11 cellular contexts compared by ENCODE assay signal in the genomic region with DNA sequence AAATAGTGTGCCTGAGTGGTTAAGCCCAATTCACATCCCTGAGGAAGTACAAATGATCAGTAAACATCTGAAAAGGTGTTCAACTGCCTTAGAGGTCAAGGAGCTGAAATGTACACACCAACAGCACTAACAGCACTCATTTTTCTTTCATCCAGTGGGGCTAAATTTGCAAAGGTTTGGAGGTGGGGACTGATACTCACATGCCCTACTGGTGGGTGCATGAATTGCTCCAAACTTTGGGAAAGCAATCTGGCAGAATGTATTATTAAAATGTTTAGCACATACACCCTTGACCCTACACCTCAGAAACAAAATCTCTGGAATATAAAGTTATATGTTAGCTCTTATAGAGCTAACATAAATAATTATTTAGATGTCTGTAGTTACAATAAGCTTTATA. TPM values are rescaled to one million over a fixed set of nuclear protein-coding genes. Genes with fewer than 3 reads are reported as not detected.
DNase-seq lines count a peak whose midpoint lies in the region; TF ChIP-seq lines count a peak whose summit lies in the region.
"Had no signal": no experiment of that assay in that cellular context is flagged by ENCODE, and none has a peak within 500 bp of the region (broad histone marks: within the 10 kb centered on the region; RNA-seq: fewer than 3 reads in every experiment).

No MANE protein-coding gene starts in this region.

- H3K9me3 ChIP-seq in Peyer's patch = no peaks in the 10 kb centered on the region
- H3K9me3 ChIP-seq: upper lobe of right lung had no signal

- H3K27me3 ChIP-seq in Peyer's patch = no peaks in the 10 kb centered on the region
- H3K27me3 ChIP-seq: upper lobe of right lung had no signal

- H3K4me3 ChIP-seq in foreskin fibroblast (ENCODE audit: low read depth in 1 of 2, low read length in 2 of 2) (no peak overlapping the region), Peyer's patch (no peak overlapping the region)
- H3K4me3 ChIP-seq: upper lobe of right lung had no signal

- no peaks in the 10 kb centered on the region for H3K36me3 ChIP-seq in Peyer's patch
- H3K36me3 ChIP-seq: upper lobe of right lung had no signal

- H3K4me1 ChIP-seq in Peyer's patch = no peaks in the 10 kb centered on the region
- H3K4me1 ChIP-seq: upper lobe of right lung had no signal

- TF ChIP-seq CTCF in AG09319 (IDR thresholded peaks at IDR 0.05; ENCODE audit: low read depth, low read length) (peak; percentile 24), GM12873 (IDR thresholded peaks at IDR 0.05; ENCODE audit: insufficient read depth, low read depth, low read length, missing control alignments) (peak; percentile 50), foreskin fibroblast (IDR thresholded peaks at IDR 0.05; ENCODE audit: low read depth, low read length) (peak; percentile 8), Peyer's patch (IDR thresholded peaks at IDR 0.05) (no peak)

- DNase-seq in AG09319 (ENCODE audit: extremely low read depth, low read depth) (no peak), RPMI7951 (ENCODE audit: low read depth) (peak; percentile 10), foreskin fibroblast (peak in 1 of 2 donors; percentile 17), anterior cingulate cortex (lab: John Stamatoyannopoulos, UW) (no peak), Peyer's patch (no peak), NCI-H526 treated with DMSO at 0.1 percent for 48 hours (lab: John Stamatoyannopoulos, UW) (no peak)
- no peak for DNase-seq in activated CD8-positive, alpha-beta memory T cell treated with anti-CD3 and anti-CD28 coated beads, Interleukin-2, amount 50 U/mL, for 4 hours
- DNase-seq: activated CD4-positive, alpha-beta T cell treated with anti-CD3 and anti-CD28 coated beads, Interleukin-2, amount 50 U/mL, for 1 hour; GF-D8; upper lobe of right lung had no signal

- TF ChIP-seq POLR2A in Peyer's patch (IDR thresholded peaks at IDR 0.05) = no peak

- H3K27ac ChIP-seq in Peyer's patch = no peak overlapping the region
- H3K27ac ChIP-seq: upper lobe of right lung had no signal

RNA-seq across cellular contexts. Expression of a gene that starts 19.0 kb away (rescaled TPM):
- total RNA-seq in RPMI7951 (2014; rRNA removed; shearing (Covaris generic)) = 0.24 TPM in 1 of 2 replicates, not detected in the other
- not detected for total RNA-seq in Peyer's patch

Comparison
In these comparisons a context has a peak if more than half of its experiments do, and no peak if none do; other contexts are left out.
1. CTCF ChIP-seq: peak in AG09319 (single experiment), GM12873 (single experiment) and foreskin fibroblast (single experiment); none in Peyer's patch (0 of 6).